In the genomic region with DNA sequence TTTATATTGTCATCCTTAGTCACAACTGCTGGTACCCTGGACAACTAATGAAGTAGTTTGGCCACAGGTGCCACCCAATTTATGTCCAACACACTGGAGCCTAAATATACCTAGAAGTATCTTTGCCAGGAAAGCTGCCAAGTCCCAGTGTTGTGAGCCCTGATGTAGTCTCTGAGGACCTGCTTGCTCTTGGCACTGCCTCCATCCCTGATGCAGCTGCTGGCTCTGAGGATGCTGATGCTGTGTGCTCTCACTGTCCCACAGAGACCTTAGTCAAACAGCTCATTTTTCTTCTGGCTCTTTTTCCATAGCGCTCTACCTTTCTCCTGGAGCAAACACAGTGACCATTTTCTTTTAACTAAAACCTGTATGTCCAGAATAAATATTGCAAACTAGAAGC, we compare ENCODE assay signal across 13 cellular contexts.
"Had no signal": no experiment of that assay in that cellular context is flagged by ENCODE, and none has a peak within 500 bp of the region (broad histone marks: within the 10 kb centered on the region; RNA-seq: fewer than 3 reads in every experiment).

No MANE protein-coding gene starts in this region.

- H3K4me2 ChIP-seq: hepatocyte had no signal

- H3K36me3 ChIP-seq: ovary, stomach had no signal

- ATAC-seq: activated CD8-positive, alpha-beta T cell treated with anti-CD3 and anti-CD28 coated beads for 36 hours; esophagus mucosa; naive thymus-derived CD4-positive, alpha-beta T cell had no signal

- DNase-seq: activated B cell treated with CpG ODN at 0.5 μM for 24 hours; activated CD4-positive, alpha-beta T cell treated with anti-CD3 and anti-CD28 coated beads for 48 hours; activated CD8-positive, alpha-beta T cell treated with anti-CD3 and anti-CD28 coated beads for 36 hours; activated effector memory CD4-positive, alpha-beta T cell treated with anti-CD3 and anti-CD28 coated beads, Interleukin-2, amount 50 U/mL, for 16 hours; activated T-cell treated with anti-CD3 and anti-CD28 coated beads, Interleukin-2, amount 50 U/mL, for 48 hours; amniotic stem cell; islet precursor cell; naive thymus-derived CD4-positive, alpha-beta T cell; ovary; stimulated activated CD4-positive, alpha-beta T cell treated with anti-CD3 and anti-CD28 coated beads, Interleukin-1b, Interleukin-23, amount 100 ng/mL, for 48 hours; stomach had no signal

- H3K4me3 ChIP-seq: hepatocyte, ovary, stomach had no signal

- H3K9me3 ChIP-seq: ovary, stomach had no signal

- H3K27ac ChIP-seq: hepatocyte, ovary, stomach had no signal

- H3K27me3 ChIP-seq: hepatocyte, ovary, stomach had no signal

- H3K79me2 ChIP-seq: hepatocyte had no signal

- H2AFZ ChIP-seq: hepatocyte had no signal

- H3K4me1 ChIP-seq: stomach had no signal
